8 cellular contexts compared by ENCODE assay signal in genomic region chr5:96868603-96869371, GRCh38. TPM values are rescaled to one million over a fixed set of nuclear protein-coding genes. Genes with fewer than 3 reads are reported as not detected.
A peak's percentile ranks its signal among the peaks of the same experiment; 100 is the strongest.
DNase-seq lines count a peak whose midpoint lies in the region; TF ChIP-seq lines count a peak whose summit lies in the region.

No MANE protein-coding gene starts in this region.

- H3K9ac ChIP-seq in Loucy (ENCODE audit: low read depth, low read length, poor library complexity, severe bottlenecking) = no peak overlapping the region

- peaks cover 23% of the 10 kb centered on the region for H3K4me1 Mint-ChIP-seq in nephron progenitor cell

- DNase-seq in AG04450 (ENCODE audit: low read depth, low spot score) = peak; percentile 61
- DNase-seq in HEK293T (ENCODE audit: extremely low spot score) = peak; percentile 70
- DNase-seq in SKM-1 (lab: John Stamatoyannopoulos, UW; ENCODE audit: unreplicated experiment) = peak; percentile 67
- DNase-seq in esophagus muscularis mucosa (ENCODE audit: extremely low spot score) = peak; percentile 66
- DNase-seq in nephron progenitor cell = no peak
- no peak for DNase-seq in stimulated activated CD4-positive, alpha-beta T cell treated with anti-CD3 and anti-CD28 coated beads, Interleukin-15, amount 100 ng/mL, for 24 hours

- no peak overlapping the region for H3K27ac Mint-ChIP-seq in nephron progenitor cell

- no peak for TF ChIP-seq POLR2A in esophagus muscularis mucosa (IDR thresholded peaks at IDR 0.05; ENCODE audit: low read depth)

- intact Hi-C loops in esophagus muscularis mucosa (cut with DNase I) = loop anchor here (2.0 to 10.0 kb wide), 2 partner anchors 126 to 294 kb away; no protein-coding TSS in a partner anchor

- no peaks in the 10 kb centered on the region for H3K9me3 Mint-ChIP-seq in nephron progenitor cell

- H3K36me3 ChIP-seq in Loucy (ENCODE audit: insufficient read depth, low read length) (no peaks in the 10 kb centered on the region), esophagus muscularis mucosa (no peaks in the 10 kb centered on the region)

- H3K27me3 Mint-ChIP-seq in nephron progenitor cell (ENCODE audit: low read depth, poor library complexity) = no peaks in the 10 kb centered on the region

- H3K27me3 ChIP-seq in AG04450 (ENCODE audit: control insufficient read depth, insufficient read depth, low read length) (no peaks in the 10 kb centered on the region), Loucy (ENCODE audit: insufficient read depth, low read length, poor library complexity, severe bottlenecking) (no peaks in the 10 kb centered on the region), esophagus muscularis mucosa (no peaks in the 10 kb centered on the region)

- H3K27ac ChIP-seq in AG04450 (ENCODE audit: low read depth, low read length) (no peak overlapping the region), esophagus muscularis mucosa (replicated peaks in 1 of 4) (no peak overlapping the region)

- H3K36me3 Mint-ChIP-seq in nephron progenitor cell (ENCODE audit: low read depth) = no peaks in the 10 kb centered on the region

- CTCF ChIA-PET in AG04450 (lab: Charles Lee) = interaction anchor here (0.6 to 3.6 kb wide), 58 partner anchors 9 to 300 kb away, joined by 3 to 97 read pairs (median 5); partner anchors contain the start of genes ERAP2 and LIX1
- CTCF ChIA-PET in HEK293T (lab: Yijun Ruan, JAX) = interaction anchor here (0.6 to 3.2 kb wide), 33 partner anchors 9 to 328 kb away, joined by 3 to 21 read pairs (median 4); partner anchors contain the start of genes LIX1 and LNPEP

- H4K20me1 ChIP-seq in Loucy (ENCODE audit: insufficient read depth, low read length, poor library complexity, severe bottlenecking) = no peaks in the 10 kb centered on the region

- 61% methylated on average over 6 of the region's 6 CpGs for WGBS in esophagus muscularis mucosa

- POLR2A ChIA-PET in AG04450 (lab: Yijun Ruan, JAX) (interaction anchor here (1.1 kb wide), 1 partner anchor 60 kb away, joined by 8 read pairs; no protein-coding TSS in a partner anchor), HEK293T (lab: Yijun Ruan, JAX) (interaction anchor here (0.8 kb wide), 1 partner anchor 67 kb away, joined by 4 read pairs; the partner anchor contains the start of gene LNPEP)

- TF ChIP-seq CTCF in AG04450 (IDR thresholded peaks at IDR 0.05; ENCODE audit: low read depth, low read length) (peak; percentile 100), GM12872 (IDR thresholded peaks at IDR 0.05; ENCODE audit: insufficient read depth, low read depth, low read length) (peak; percentile 100), Loucy (conservative IDR thresholded peaks at IDR 0.05; ENCODE audit: low read length) (peak; percentile 99), esophagus muscularis mucosa (IDR thresholded peaks at IDR 0.05) (peak; percentile 75 to 96 (median 81)), nephron progenitor cell (IDR thresholded peaks at IDR 0.05) (peak; percentile 88)

- no peak overlapping the region for H3K4me3 Mint-ChIP-seq in nephron progenitor cell

- no peak overlapping the region for H2AFZ ChIP-seq in Loucy (ENCODE audit: low read length)

- no peak for TF ChIP-seq EP300 in esophagus muscularis mucosa (IDR thresholded peaks at IDR 0.05)

- peaks cover 46% of the 10 kb centered on the region for H3K4me1 ChIP-seq in Loucy (ENCODE audit: insufficient read depth, low read length, poor library complexity, severe bottlenecking)
- no peaks in the 10 kb centered on the region for H3K4me1 ChIP-seq in esophagus muscularis mucosa

- no peaks in the 10 kb centered on the region for H3K9me2 ChIP-seq in Loucy (replicated peaks; ENCODE audit: low read depth, low read length)

- H3K79me2 ChIP-seq in Loucy (ENCODE audit: insufficient read depth, low read length) = no peaks in the 10 kb centered on the region

- no peaks in the 10 kb centered on the region for H3F3A ChIP-seq in Loucy (ENCODE audit: low read depth)

- H3K9me3 ChIP-seq in AG04450 (ENCODE audit: control insufficient read depth, insufficient read depth, low read length) (no peaks in the 10 kb centered on the region), Loucy (ENCODE audit: insufficient read depth, low read depth, low read length) (no peaks in the 10 kb centered on the region), esophagus muscularis mucosa (no peaks in the 10 kb centered on the region)

- no peak overlapping the region for H3K4me3 ChIP-seq in AG04450 (ENCODE audit: low read depth, low read length)
- H3K4me3 ChIP-seq in Loucy (ENCODE audit: low read length, poor library complexity, severe bottlenecking) = no peak overlapping the region
- H3K4me3 ChIP-seq in esophagus muscularis mucosa = no peak overlapping the region

- no peak overlapping the region for H3K4me2 ChIP-seq in Loucy (ENCODE audit: low read depth, low read length, poor library complexity, severe bottlenecking)

TF ChIP-seq in HEK293T, 16 proteins besides CTCF, POLR2A, EP300 and RAD21:
- no peak for TF ChIP-seq PKNOX1 (IDR thresholded peaks at IDR 0.05)
- no peak for TF ChIP-seq FOXA1 (IDR thresholded peaks at IDR 0.05)
- no peak for TF ChIP-seq LEF1 (IDR thresholded peaks at IDR 0.05; ENCODE audit: borderline replicate concordance)
- no peak for TF ChIP-seq SUZ12 (IDR thresholded peaks at IDR 0.05)
- TF ChIP-seq FOXM1 (IDR thresholded peaks at IDR 0.05; ENCODE audit: borderline replicate concordance) = no peak
- TF ChIP-seq HDGF (IDR thresholded peaks at IDR 0.05; ENCODE audit: borderline replicate concordance) = no peak
- TF ChIP-seq ARNT (IDR thresholded peaks at IDR 0.05) = no peak
- no peak for TF ChIP-seq CTBP1 (IDR thresholded peaks at IDR 0.05; ENCODE audit: borderline replicate concordance)
- TF ChIP-seq FOXK2 (IDR thresholded peaks at IDR 0.05) = no peak
- TF ChIP-seq ELF4 (IDR thresholded peaks at IDR 0.05) = no peak
- TF ChIP-seq L3MBTL2 (conservative IDR thresholded peaks at IDR 0.05) = no peak
- no peak for TF ChIP-seq NFRKB (IDR thresholded peaks at IDR 0.05)
- TF ChIP-seq SP1 (IDR thresholded peaks at IDR 0.05) = no peak
- no peak for TF ChIP-seq ZNF384 (IDR thresholded peaks at IDR 0.05)
- no peak for TF ChIP-seq BHLHE40 (IDR thresholded peaks at IDR 0.05; ENCODE audit: borderline replicate concordance)
- no peak for TF ChIP-seq TARDBP (IDR thresholded peaks at IDR 0.05)

RNA-seq across cellular contexts. Expression of gene ERAP2, which starts 7.5 kb away (rescaled TPM):
- 2.5 and 2.7 TPM in 2 replicates for polyA plus RNA-seq in AG04450 (2011; rRNA removed)
- 4.8 and 7.5 TPM in 2 replicates for polyA minus RNA-seq in AG04450 (2011; rRNA and poly(A)+ RNA removed)
- total RNA-seq in esophagus muscularis mucosa = 10 to 100 TPM in 1 of 4 donors, 1 to 10 TPM in 3; 6.6 to 12.3 (median 7.3) TPM

Comparison
In these comparisons a context has a peak if more than half of its experiments do, and no peak if none do; other contexts are left out.
1. DNase-seq: peak in AG04450 (single experiment), HEK293T (single experiment), SKM-1 (single experiment) and esophagus muscularis mucosa (single experiment); none in nephron progenitor cell (single experiment) and stimulated activated CD4-positive, alpha-beta T cell treated with anti-CD3 and anti-CD28 coated beads, Interleukin-15, amount 100 ng/mL, for 24 hours (single experiment).
2. Peak in every context shown above with its lines, with median percentiles within 50 percentile points of each other: CTCF ChIP-seq.